In the genomic region with DNA sequence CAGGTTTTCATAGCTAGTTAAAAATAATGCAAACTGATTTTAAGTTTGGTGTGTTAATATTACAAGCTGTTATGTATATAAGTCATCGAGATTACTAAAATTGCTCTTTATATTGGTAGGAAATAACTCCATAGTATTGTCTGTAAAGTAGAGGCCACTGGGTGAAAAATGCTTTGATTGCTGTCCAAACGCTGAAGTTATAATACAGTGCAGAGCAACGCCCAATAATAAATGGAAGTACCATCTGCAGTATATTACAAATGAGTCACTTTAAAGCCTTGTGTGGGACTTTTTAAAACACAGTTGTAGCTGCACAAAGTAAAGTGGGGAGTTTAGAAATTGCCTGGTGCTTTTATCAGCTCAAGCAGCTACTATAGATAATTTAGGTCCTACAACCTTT, we compare ENCODE assay signal across 26 cellular contexts.
DNase-seq lines count a peak whose midpoint lies in the region; ATAC-seq and TF ChIP-seq lines count a peak whose summit lies in the region.
"Had no signal": no experiment of that assay in that cellular context is flagged by ENCODE, and none has a peak within 500 bp of the region (broad histone marks: within the 10 kb centered on the region; RNA-seq: fewer than 3 reads in every experiment).

No MANE protein-coding gene starts in this region.

- H3K4me1 ChIP-seq in SK-N-SH (ENCODE audit: control insufficient read depth in 1 of 2, insufficient read depth in 2 of 2, low read depth in 1 of 2, low read length in 1 of 2): peaks cover 0 to 2% of the 10 kb centered on the region in 2 experiments; a peak in 2 of 4 replicates

- CTCF ChIA-PET in SK-N-SH (lab: Yijun Ruan, JAX): interaction anchor here (1.0 to 2.1 kb wide), 4 partner anchors 10 to 35 kb away, joined by 3 to 5 read pairs (median 4); no protein-coding TSS in a partner anchor

- no peak overlapping the region for H3K27ac ChIP-seq in SK-N-SH (ENCODE audit: low read depth in 2 of 2, low read length in 1 of 2)
- H3K27ac ChIP-seq: 22Rv1, GM23248, KMS-11, PC-9 had no signal

- no peak for TF ChIP-seq RAD21 in SK-N-SH (IDR thresholded peaks at IDR 0.05; ENCODE audit: low read length)

- no peaks in the 10 kb centered on the region for H3K36me3 ChIP-seq in SK-N-SH (replicated peaks in 1 of 2; ENCODE audit: control insufficient read depth in 1 of 2, insufficient read depth in 2 of 2, low read length in 1 of 2)
- H3K36me3 ChIP-seq: HAP-1 had no signal

- H2AFZ ChIP-seq in SK-N-SH (ENCODE audit: low read depth): no peak overlapping the region
- H2AFZ ChIP-seq: GM23248, PC-9 had no signal

- no peaks in the 10 kb centered on the region for H4K20me1 ChIP-seq in SK-N-SH (ENCODE audit: insufficient read depth)

- H3K27me3 ChIP-seq in SK-N-SH (ENCODE audit: insufficient read depth): no peaks in the 10 kb centered on the region

- H3K9me2 ChIP-seq in SK-N-SH: no peaks in the 10 kb centered on the region

- DNase-seq in SK-N-SH (no peak), NCI-H446 treated with DMSO at 0.1 percent for 48 hours (lab: John Stamatoyannopoulos, UW) (peak; percentile 28), left colon (no peak), T-helper 1 cell (no peak), left lobe of liver (ENCODE audit: low spot score) (no peak)
- DNase-seq in activated CD4-positive, CD25-positive, alpha-beta regulatory T cell (lab: John Stamatoyannopoulos, UW): no peak
- DNase-seq: GM23248; IMR-90; NCI-H1092; NCI-H1417 treated with DMSO at 0.1 percent for 48 hours; NCI-H1694 treated with DMSO at 0.1 percent for 48 hours; NCI-H2081; NCI-H345; NCI-H524 treated with DMSO at 0.1 percent for 48 hours; NCI-H82; NK-92 treated with Interleukin-12 subunit alpha and Interleukin-12 subunit beta, amount 100 ng/mL, for 24 hours; PC-9; RPMI8226; SHP77; SW 1271; T-helper 17 cell had no signal

- H3K79me2 ChIP-seq in SK-N-SH (ENCODE audit: insufficient read depth): no peaks in the 10 kb centered on the region

- intact Hi-C loops in left colon (cut with DNase I, micrococcal nuclease): no loop called here

- H3K4me2 ChIP-seq in SK-N-SH: no peak overlapping the region
- H3K4me2 ChIP-seq: KMS-11, PC-9 had no signal

- no peaks in the 10 kb centered on the region; the same call in 1 of the 2 replicates for H3K9me3 ChIP-seq in SK-N-SH
- H3K9me3 ChIP-seq: HAP-1 had no signal

- no peaks in the 10 kb centered on the region for H3F3A ChIP-seq in SK-N-SH (replicated peaks; ENCODE audit: insufficient read depth)

- TF ChIP-seq EP300 in SK-N-SH (IDR thresholded peaks at IDR 0.05; ENCODE audit: borderline replicate concordance in 1 of 2, low read depth in 1 of 2, low read length in 1 of 2): no peak

- 27% methylated on average over 3 of the region's 3 CpGs for WGBS in SK-N-SH (ENCODE audit: low lambda C conversion rate)

- no peak overlapping the region for H3K9ac ChIP-seq in SK-N-SH
- H3K9ac ChIP-seq: GM23248, KMS-11 had no signal

- TF ChIP-seq CTCF in SK-N-SH (IDR thresholded peaks at IDR 0.05): no peak

- POLR2A ChIA-PET in SK-N-SH (lab: Yijun Ruan, JAX): no interaction called here

- H3K4me3 ChIP-seq in SK-N-SH (ENCODE audit: low read depth in 2 of 2, low read length in 1 of 2): no peak overlapping the region
- H3K4me3 ChIP-seq: GM23248, HAP-1, PC-9 had no signal

- ATAC-seq in SK-N-SH treated with all-trans-retinoic acid at 6 μM for 48 hours (no peak), left colon (peak; percentile 99), HG03045 (IDR thresholded peaks at IDR 0.05; ENCODE audit: unreplicated experiment) (no peak), left lobe of liver (no peak)
- ATAC-seq: T-helper 17 cell had no signal

TF ChIP-seq in SK-N-SH treated with all-trans-retinoic acid at 6 μM for 48 hours, 23 proteins besides CTCF, POLR2A, EP300 and RAD21:
- TF ChIP-seq SNAI2 (CRISPR knock-in tag; IDR thresholded peaks at IDR 0.05) (peak; percentile 82; the same call in 1 of the 2 replicates), ISL1 (CRISPR knock-in tag; IDR thresholded peaks at IDR 0.05) (peak; percentile 33)
- TF ChIP-seq, protein P1, sequence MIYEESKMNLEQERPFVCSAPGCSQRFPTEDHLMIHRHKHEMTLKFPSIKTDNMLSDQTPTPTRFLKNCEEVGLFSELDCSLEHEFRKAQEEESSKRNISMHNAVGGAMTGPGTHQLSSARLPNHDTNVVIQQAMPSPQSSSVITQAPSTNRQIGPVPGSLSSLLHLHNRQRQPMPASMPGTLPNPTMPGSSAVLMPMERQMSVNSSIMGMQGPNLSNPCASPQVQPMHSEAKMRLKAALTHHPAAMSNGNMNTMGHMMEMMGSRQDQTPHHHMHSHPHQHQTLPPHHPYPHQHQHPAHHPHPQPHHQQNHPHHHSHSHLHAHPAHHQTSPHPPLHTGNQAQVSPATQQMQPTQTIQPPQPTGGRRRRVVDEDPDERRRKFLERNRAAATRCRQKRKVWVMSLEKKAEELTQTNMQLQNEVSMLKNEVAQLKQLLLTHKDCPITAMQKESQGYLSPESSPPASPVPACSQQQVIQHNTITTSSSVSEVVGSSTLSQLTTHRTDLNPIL (CRISPR knock-in tag; IDR thresholded peaks at IDR 0.05; ENCODE audit: low read depth): no peak

TF ChIP-seq in SK-N-SH, 30 proteins besides CTCF, POLR2A, EP300 and RAD21:
- TF ChIP-seq TAF1 (IDR thresholded peaks at IDR 0.05; ENCODE audit: borderline replicate concordance, low read depth, low read length) (no peak), JUND (IDR thresholded peaks at IDR 0.05) (no peak), NRF1 (IDR thresholded peaks at IDR 0.05; ENCODE audit: low read depth, low read length) (no peak), FOXJ3 (CRISPR knock-in tag; IDR thresholded peaks at IDR 0.05) (no peak), MEF2A (IDR thresholded peaks at IDR 0.05; ENCODE audit: borderline replicate concordance, low read depth) (no peak), ELF1 (IDR thresholded peaks at IDR 0.05) (no peak), RCOR1 (IDR thresholded peaks at IDR 0.05; ENCODE audit: low read length) (no peak), GABPA (IDR thresholded peaks at IDR 0.05; ENCODE audit: low read depth) (no peak), GATA2 (CRISPR knock-in tag; IDR thresholded peaks at IDR 0.05) (no peak), RFX5 (IDR thresholded peaks at IDR 0.05; ENCODE audit: low read length) (no peak), SMC3 (IDR thresholded peaks at IDR 0.05; ENCODE audit: low read depth, low read length) (no peak), SIN3A (IDR thresholded peaks at IDR 0.05; ENCODE audit: borderline replicate concordance, low read depth, low read length) (no peak)
- TF ChIP-seq, protein P2, sequence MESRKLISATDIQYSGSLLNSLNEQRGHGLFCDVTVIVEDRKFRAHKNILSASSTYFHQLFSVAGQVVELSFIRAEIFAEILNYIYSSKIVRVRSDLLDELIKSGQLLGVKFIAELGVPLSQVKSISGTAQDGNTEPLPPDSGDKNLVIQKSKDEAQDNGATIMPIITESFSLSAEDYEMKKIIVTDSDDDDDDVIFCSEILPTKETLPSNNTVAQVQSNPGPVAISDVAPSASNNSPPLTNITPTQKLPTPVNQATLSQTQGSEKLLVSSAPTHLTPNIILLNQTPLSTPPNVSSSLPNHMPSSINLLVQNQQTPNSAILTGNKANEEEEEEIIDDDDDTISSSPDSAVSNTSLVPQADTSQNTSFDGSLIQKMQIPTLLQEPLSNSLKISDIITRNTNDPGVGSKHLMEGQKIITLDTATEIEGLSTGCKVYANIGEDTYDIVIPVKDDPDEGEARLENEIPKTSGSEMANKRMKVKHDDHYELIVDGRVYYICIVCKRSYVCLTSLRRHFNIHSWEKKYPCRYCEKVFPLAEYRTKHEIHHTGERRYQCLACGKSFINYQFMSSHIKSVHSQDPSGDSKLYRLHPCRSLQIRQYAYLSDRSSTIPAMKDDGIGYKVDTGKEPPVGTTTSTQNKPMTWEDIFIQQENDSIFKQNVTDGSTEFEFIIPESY (IDR thresholded peaks at IDR 0.05; ENCODE audit: borderline replicate concordance, low read depth): no peak
- TF ChIP-seq, protein P3, sequence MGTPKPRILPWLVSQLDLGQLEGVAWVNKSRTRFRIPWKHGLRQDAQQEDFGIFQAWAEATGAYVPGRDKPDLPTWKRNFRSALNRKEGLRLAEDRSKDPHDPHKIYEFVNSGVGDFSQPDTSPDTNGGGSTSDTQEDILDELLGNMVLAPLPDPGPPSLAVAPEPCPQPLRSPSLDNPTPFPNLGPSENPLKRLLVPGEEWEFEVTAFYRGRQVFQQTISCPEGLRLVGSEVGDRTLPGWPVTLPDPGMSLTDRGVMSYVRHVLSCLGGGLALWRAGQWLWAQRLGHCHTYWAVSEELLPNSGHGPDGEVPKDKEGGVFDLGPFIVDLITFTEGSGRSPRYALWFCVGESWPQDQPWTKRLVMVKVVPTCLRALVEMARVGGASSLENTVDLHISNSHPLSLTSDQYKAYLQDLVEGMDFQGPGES (IDR thresholded peaks at IDR 0.05; ENCODE audit: low read depth, low read length): no peak
- TF ChIP-seq, protein P4, sequence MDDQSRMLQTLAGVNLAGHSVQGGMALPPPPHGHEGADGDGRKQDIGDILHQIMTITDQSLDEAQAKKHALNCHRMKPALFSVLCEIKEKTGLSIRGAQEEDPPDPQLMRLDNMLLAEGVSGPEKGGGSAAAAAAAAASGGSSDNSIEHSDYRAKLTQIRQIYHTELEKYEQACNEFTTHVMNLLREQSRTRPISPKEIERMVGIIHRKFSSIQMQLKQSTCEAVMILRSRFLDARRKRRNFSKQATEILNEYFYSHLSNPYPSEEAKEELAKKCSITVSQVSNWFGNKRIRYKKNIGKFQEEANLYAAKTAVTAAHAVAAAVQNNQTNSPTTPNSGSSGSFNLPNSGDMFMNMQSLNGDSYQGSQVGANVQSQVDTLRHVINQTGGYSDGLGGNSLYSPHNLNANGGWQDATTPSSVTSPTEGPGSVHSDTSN (IDR thresholded peaks at IDR 0.05): no peak
